9 cellular contexts compared by ENCODE assay signal in genomic region chrX:9942086-9942485, GRCh38. TPM values are rescaled to one million over a fixed set of nuclear protein-coding genes. Genes with fewer than 3 reads are reported as not detected.
DNase-seq lines count a peak whose midpoint lies in the region; ATAC-seq, FAIRE-seq and TF ChIP-seq lines count a peak whose summit lies in the region.
"Had no signal": no experiment of that assay in that cellular context is flagged by ENCODE, and none has a peak within 500 bp of the region (broad histone marks: within the 10 kb centered on the region; RNA-seq: fewer than 3 reads in every experiment).

No MANE protein-coding gene starts in this region.

- ATAC-seq in GM19395 (IDR thresholded peaks at IDR 0.05; ENCODE audit: unreplicated experiment) (peak; percentile 94), HG03432 (IDR thresholded peaks at IDR 0.05; ENCODE audit: unreplicated experiment) (peak; percentile 96)

- FAIRE-seq in small intestine (lab: Jason Lieb, UNC) (no peak), kidney (lab: Jason Lieb, UNC) (no peak)

- no peak overlapping the region for H3K4me2 ChIP-seq in SK-N-SH

- H3K79me2 ChIP-seq in SK-N-SH (ENCODE audit: insufficient read depth), result no peaks in the 10 kb centered on the region

- H3K9ac ChIP-seq in kidney (ENCODE audit: low read length in 2 of 2) (no peak overlapping the region), SK-N-SH (no peak overlapping the region)

- H3K27me3 ChIP-seq in small intestine (ENCODE audit: control insufficient read depth in 2 of 2, insufficient read depth in 2 of 2, low read length in 2 of 2), result no peaks in the 10 kb centered on the region
- no peaks in the 10 kb centered on the region for H3K27me3 ChIP-seq in SK-N-SH (ENCODE audit: insufficient read depth)

- no peaks in the 10 kb centered on the region for H3F3A ChIP-seq in SK-N-SH (replicated peaks; ENCODE audit: insufficient read depth)

- H3K4me1 ChIP-seq in small intestine (ENCODE audit: control insufficient read depth in 2 of 2, insufficient read depth in 1 of 2, low read depth in 1 of 2, low read length in 1 of 2) (no peaks in the 10 kb centered on the region), kidney (ENCODE audit: control insufficient read depth in 1 of 2, insufficient read depth in 1 of 2, low read depth in 1 of 2, low read length in 2 of 2) (no peaks in the 10 kb centered on the region), SK-N-SH (ENCODE audit: control insufficient read depth in 1 of 2, insufficient read depth in 2 of 2, low read depth in 1 of 2, low read length in 1 of 2) (no peaks in the 10 kb centered on the region)

- H3K36me3 ChIP-seq in small intestine (ENCODE audit: control insufficient read depth in 2 of 2, insufficient read depth in 2 of 2, low read length in 2 of 2), result no peaks in the 10 kb centered on the region
- no peaks in the 10 kb centered on the region for H3K36me3 ChIP-seq in kidney (ENCODE audit: control insufficient read depth in 1 of 2, insufficient read depth in 2 of 2, low read length in 2 of 2)
- no peaks in the 10 kb centered on the region for H3K36me3 ChIP-seq in SK-N-SH (replicated peaks in 1 of 2; ENCODE audit: control insufficient read depth in 1 of 2, insufficient read depth in 2 of 2, low read length in 1 of 2)

- POLR2A ChIA-PET in SK-N-SH (lab: Yijun Ruan, JAX), result no interaction called here

- H2AFZ ChIP-seq in SK-N-SH (ENCODE audit: low read depth), result no peak overlapping the region

- no peaks in the 10 kb centered on the region for H3K9me3 ChIP-seq in small intestine (ENCODE audit: control insufficient read depth, low read depth)
- no peaks in the 10 kb centered on the region for H3K9me3 ChIP-seq in kidney (ENCODE audit: control insufficient read depth in 1 of 2, low read length in 2 of 2)
- H3K9me3 ChIP-seq in SK-N-SH, result no peaks in the 10 kb centered on the region

- DNase-seq in activated T-cell treated with anti-CD3 and anti-CD28 coated beads for 24 hours (ENCODE audit: low read depth) (peak; percentile 55), NCI-H345 (lab: John Stamatoyannopoulos, UW) (no peak), small intestine (no peak), kidney (no peak), SK-N-SH (no peak)
- peak; percentile 13 for DNase-seq in stimulated activated CD8-positive, alpha-beta memory T cell treated with anti-CD3 and anti-CD28 coated beads, Interleukin-15, amount 100 ng/mL, for 24 hours (ENCODE audit: low read depth)

- CTCF ChIA-PET in SK-N-SH (lab: Yijun Ruan, JAX), result no interaction called here

- TF ChIP-seq EP300 in SK-N-SH (IDR thresholded peaks at IDR 0.05; ENCODE audit: borderline replicate concordance in 1 of 2, low read depth in 1 of 2, low read length in 1 of 2), result no peak

- H3K27ac ChIP-seq in small intestine (ENCODE audit: low read depth in 1 of 2, low read length in 1 of 2), result no peak overlapping the region
- no peak overlapping the region for H3K27ac ChIP-seq in kidney (ENCODE audit: low read depth in 2 of 2, low read length in 2 of 2)
- H3K27ac ChIP-seq in SK-N-SH (ENCODE audit: low read depth in 2 of 2, low read length in 1 of 2), result no peak overlapping the region

- H3K4me3 ChIP-seq in small intestine (ENCODE audit: low read depth in 1 of 2, low read length in 2 of 2) (no peak overlapping the region), kidney (ENCODE audit: low read length in 2 of 2) (no peak overlapping the region), SK-N-SH (ENCODE audit: low read depth in 2 of 2, low read length in 1 of 2) (no peak overlapping the region)

- H3K9me2 ChIP-seq in SK-N-SH, result no peaks in the 10 kb centered on the region

- WGBS in small intestine, 3 donors, result 66 to 78% (median 73%) methylated on average over 6 of the region's 6 CpGs
- 21% methylated on average over 6 of the region's 6 CpGs for WGBS in SK-N-SH (ENCODE audit: low lambda C conversion rate)

- TF ChIP-seq RAD21 in SK-N-SH (IDR thresholded peaks at IDR 0.05; ENCODE audit: low read length), result no peak

- TF ChIP-seq CTCF in kidney (IDR thresholded peaks at IDR 0.05; ENCODE audit: borderline replicate concordance, extremely low read depth, insufficient read depth) (no peak), SK-N-SH (IDR thresholded peaks at IDR 0.05) (no peak)

- intact Hi-C loops in kidney (cut with DNase I), result no loop called here

- H4K20me1 ChIP-seq in SK-N-SH (ENCODE audit: insufficient read depth), result no peaks in the 10 kb centered on the region

TF ChIP-seq in SK-N-SH, 30 proteins besides CTCF, POLR2A, EP300 and RAD21:
- no peak for TF ChIP-seq MAX (IDR thresholded peaks at IDR 0.05; ENCODE audit: low read depth)
- no peak for TF ChIP-seq SMC3 (IDR thresholded peaks at IDR 0.05; ENCODE audit: low read depth, low read length)
- no peak for TF ChIP-seq EZH2phosphoT487 (IDR thresholded peaks at IDR 0.05; ENCODE audit: borderline replicate concordance, low read depth)
- TF ChIP-seq FOXJ3 (CRISPR knock-in tag; IDR thresholded peaks at IDR 0.05), result no peak
- TF ChIP-seq POLR2AphosphoS5 (IDR thresholded peaks at IDR 0.05; ENCODE audit: low read depth, low read length), result no peak
- no peak for TF ChIP-seq TCF12 (IDR thresholded peaks at IDR 0.05)
- TF ChIP-seq CHD2 (IDR thresholded peaks at IDR 0.05; ENCODE audit: low read length, partially characterized antibody), result no peak
- TF ChIP-seq TAF1 (IDR thresholded peaks at IDR 0.05; ENCODE audit: borderline replicate concordance, low read depth, low read length), result no peak
TF ChIP-seq in SK-N-SH: peak in this region for 0.

RNA-seq across cellular contexts. Expression of gene CLDN34, which starts 25.1 kb away (rescaled TPM):
- polyA plus RNA-seq in small intestine, result not detected
- 0.50 TPM for total RNA-seq in kidney
- polyA plus RNA-seq in kidney (ENCODE audit: insufficient read depth, low read depth, low replicate concordance), result not detected
- not detected in 2 replicates for polyA plus RNA-seq in SK-N-SH (2012; rRNA removed)
- polyA plus RNA-seq in SK-N-SH (2012; cell fraction: cytosol; rRNA removed), result not detected in 2 replicates
- not detected in 2 replicates for polyA plus RNA-seq in SK-N-SH (2012; cell fraction: nucleus; rRNA removed)
- total RNA-seq: M059J had no signal

Comparison
In these comparisons a context has a peak if more than half of its experiments do, and no peak if none do; other contexts are left out.
1. DNase-seq: peak in activated T-cell treated with anti-CD3 and anti-CD28 coated beads for 24 hours (single experiment) and stimulated activated CD8-positive, alpha-beta memory T cell treated with anti-CD3 and anti-CD28 coated beads, Interleukin-15, amount 100 ng/mL, for 24 hours (single experiment); none in NCI-H345 (single experiment), small intestine (single experiment), kidney (single experiment) and SK-N-SH (single experiment).